Comparison of ENCODE assay signal across 18 cellular contexts in genomic region chr20:37943033-37943432, GRCh38. TPM values are rescaled to one million over a fixed set of nuclear protein-coding genes. Genes with fewer than 3 reads are reported as not detected.
"Had no signal": no experiment of that assay in that cellular context is flagged by ENCODE, and none has a peak within 500 bp of the region (broad histone marks: within the 10 kb centered on the region; RNA-seq: fewer than 3 reads in every experiment).

No MANE protein-coding gene starts in this region.

- H3K9me3 Mint-ChIP-seq: activated naive CD8-positive, alpha-beta T cell treated with anti-CD3 and anti-CD28 coated beads for 36 hours; activated T-helper 1 cell treated with anti-CD3 and anti-CD28 coated beads, Interleukin-12 subunit alpha, Interleukin-12 subunit beta, Interleukin-2, Interleukin-4 antibody, amounts not matched to agents 30 ng/mL and 10 ng/mL and 1 ng/mL, durations not matched to agents 14 hours and 24 hours and 36 hours had no signal

- ATAC-seq: body of pancreas; pancreas; SK-N-SH treated with all-trans-retinoic acid at 6 μM for 48 hours; stimulated activated naive B cell treated with anti-CD40 and anti-IgM and Interleukin-4, amounts not matched to agents 10 μg/mL and 1 μg/mL and 100 μg/mL, for 72 hours had no signal

- H3K27me3 Mint-ChIP-seq: activated naive CD8-positive, alpha-beta T cell treated with anti-CD3 and anti-CD28 coated beads for 36 hours had no signal

- H3K36me3 ChIP-seq: pancreas, transverse colon had no signal

- H3K27ac Mint-ChIP-seq: activated naive CD8-positive, alpha-beta T cell treated with anti-CD3 and anti-CD28 coated beads for 36 hours; activated T-helper 1 cell treated with anti-CD3 and anti-CD28 coated beads, Interleukin-12 subunit alpha, Interleukin-12 subunit beta, Interleukin-2, Interleukin-4 antibody, amounts not matched to agents 30 ng/mL and 10 ng/mL and 1 ng/mL, durations not matched to agents 14 hours and 24 hours and 36 hours; stimulated activated naive B cell treated with anti-CD40 and anti-IgM and Interleukin-4, amounts not matched to agents 10 μg/mL and 1 μg/mL and 100 μg/mL, for 72 hours had no signal

- H3K4me1 Mint-ChIP-seq: activated naive CD8-positive, alpha-beta T cell treated with anti-CD3 and anti-CD28 coated beads for 36 hours; stimulated activated naive B cell treated with anti-CD40 and anti-IgM and Interleukin-4, amounts not matched to agents 10 μg/mL and 1 μg/mL and 100 μg/mL, for 72 hours had no signal

- H3K27me3 ChIP-seq: body of pancreas, pancreas, transverse colon had no signal

- DNase-seq: activated CD4-positive, alpha-beta T cell treated with anti-CD3 and anti-CD28 coated beads, Interleukin-2, amount 50 U/mL, for 4 hours; activated CD4-positive, CD25-positive, alpha-beta regulatory T cell treated with anti-CD3 and anti-CD28 coated beads, Interleukin-2, amount 50 U/mL, for 72 hours; activated naive CD8-positive, alpha-beta T cell treated with anti-CD3 and anti-CD28 coated beads for 36 hours; amygdala; body of pancreas; central memory CD4-positive, alpha-beta T cell; effector memory CD4-positive, alpha-beta T cell; foreskin melanocyte; kidney glomerular epithelial cell; midbrain; pancreas; stimulated activated CD4-positive, alpha-beta T cell treated with anti-CD3 and anti-CD28 coated beads, Interleukin-12 subunit alpha, Interleukin-12 subunit beta, amount 100 ng/mL, for 4 hours; stimulated activated naive B cell treated with anti-CD40 and anti-IgM and Interleukin-4, amounts not matched to agents 10 μg/mL and 1 μg/mL and 100 μg/mL, for 72 hours; transverse colon had no signal

- H3K4me1 ChIP-seq: body of pancreas, pancreas, transverse colon had no signal

- H3K4me3 ChIP-seq: body of pancreas, lung, pancreas, transverse colon had no signal

- H3K4me3 Mint-ChIP-seq: activated naive CD8-positive, alpha-beta T cell treated with anti-CD3 and anti-CD28 coated beads for 36 hours; activated T-helper 1 cell treated with anti-CD3 and anti-CD28 coated beads, Interleukin-12 subunit alpha, Interleukin-12 subunit beta, Interleukin-2, Interleukin-4 antibody, amounts not matched to agents 30 ng/mL and 10 ng/mL and 1 ng/mL, durations not matched to agents 14 hours and 24 hours and 36 hours; stimulated activated naive B cell treated with anti-CD40 and anti-IgM and Interleukin-4, amounts not matched to agents 10 μg/mL and 1 μg/mL and 100 μg/mL, for 72 hours had no signal

- H3K27ac ChIP-seq: body of pancreas, epithelial cell of prostate, pancreas, transverse colon had no signal

RNA-seq across cellular contexts. Expression of gene VSTM2L, which starts 40.1 kb away (rescaled TPM):
- total RNA-seq: activated naive CD8-positive, alpha-beta T cell treated with anti-CD3 and anti-CD28 coated beads for 36 hours had no signal
